Comparison of ENCODE assay signal across 8 cellular contexts in the genomic region with DNA sequence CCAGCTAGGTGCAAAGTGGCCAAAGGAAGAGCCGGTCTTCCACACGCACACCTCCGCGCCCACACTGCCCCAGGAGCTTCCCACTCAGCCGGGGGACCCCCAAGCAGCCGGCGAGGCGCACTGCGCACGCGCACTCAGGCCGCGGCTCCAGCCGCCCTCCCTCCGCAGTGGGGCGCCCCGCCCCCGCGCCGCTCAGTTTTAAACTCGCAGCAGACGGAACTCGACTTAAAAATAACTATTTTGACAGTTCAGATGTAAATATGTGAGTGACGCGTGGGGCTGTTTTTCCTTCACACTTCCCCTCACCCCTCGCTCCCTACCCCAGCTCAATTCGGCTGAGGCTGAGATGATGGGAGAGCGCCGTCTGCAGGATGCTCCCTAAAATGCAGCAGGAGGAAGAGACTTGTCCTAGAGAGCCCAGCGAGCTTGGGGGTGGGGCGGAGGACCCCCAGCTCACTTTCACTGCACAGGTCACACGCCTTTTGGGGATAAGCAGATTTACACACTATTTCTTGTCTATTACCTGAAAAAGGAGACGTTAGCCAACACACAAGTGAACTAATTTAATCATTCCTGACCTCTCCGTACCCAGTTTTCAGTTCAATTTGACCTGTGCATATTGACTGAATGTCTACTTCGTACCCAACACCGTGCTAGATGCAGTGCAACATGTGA. TPM values are rescaled to one million over a fixed set of nuclear protein-coding genes. Genes with fewer than 3 reads are reported as not detected.
DNase-seq lines count a peak whose midpoint lies in the region; ATAC-seq and TF ChIP-seq lines count a peak whose summit lies in the region.

No MANE protein-coding gene starts in this region.

- 6% methylated on average over 21 of the region's 36 CpGs for WGBS in right lobe of liver (ENCODE audit: insufficient coverage, low coverage, low lambda C conversion rate, missing lambda C conversion rate)

- H3K9me2 ChIP-seq in Karpas-422 (replicated peaks; ENCODE audit: insufficient read depth, low read length), result no peaks in the 10 kb centered on the region

- peak; percentile 52 to 73 (median 68) for ATAC-seq in right lobe of liver
- ATAC-seq in GM19467 (IDR thresholded peaks at IDR 0.05; ENCODE audit: unreplicated experiment), result no peak

- DNase-seq in COLO668 (lab: John Stamatoyannopoulos, UW; ENCODE audit: unreplicated experiment) (peak; percentile 64), Karpas-422 (peak; percentile 85), dermis blood vessel endothelial cell (peak; percentile 56), right lobe of liver (peak in 1 of 3 donors; percentile 42), GM19240 (ENCODE audit: insufficient read length, low spot score) (no peak)
- peak; percentile 49 for DNase-seq in activated CD4-positive, alpha-beta T cell treated with anti-CD3 and anti-CD28 coated beads, Interleukin-2, amount 50 U/mL, for 1 hour
- DNase-seq in stimulated activated CD4-positive, alpha-beta T cell treated with anti-CD3 and anti-CD28 coated beads, Interleukin-4, amount 100 ng/mL, for 4 hours, result peak; percentile 39 to 58

- 0 out of 2 replicates have a peak overlapping the region, but pooled peaks have one; percentile 25 for H3K9ac ChIP-seq in Karpas-422 (ENCODE audit: low read length)

- intact Hi-C loops in right lobe of liver (cut with DNase I), result no loop called here

- no peak for TF ChIP-seq POLR2A in right lobe of liver (IDR thresholded peaks at IDR 0.05)

- H3K9me3 ChIP-seq in Karpas-422 (ENCODE audit: low read length) (no peaks in the 10 kb centered on the region), right lobe of liver (no peaks in the 10 kb centered on the region)

- peak; percentile 30 to 73 (median 56) for TF ChIP-seq CTCF in right lobe of liver (IDR thresholded peaks at IDR 0.05)

- peak overlapping the region; percentile 62; the same call in 1 of the 2 replicates for H2AFZ ChIP-seq in Karpas-422 (ENCODE audit: low read length)

- peak overlapping the region; percentile 55; the same call in 1 of the 2 replicates for H3K4me3 ChIP-seq in Karpas-422 (ENCODE audit: low read length)
- H3K4me3 ChIP-seq in right lobe of liver, result peak overlapping the region; percentile 21 to 48 (median 23)

- no peak overlapping the region for H3K27ac ChIP-seq in Karpas-422 (ENCODE audit: low read length)
- no peak overlapping the region for H3K27ac ChIP-seq in right lobe of liver

- no peaks in the 10 kb centered on the region for H3K27me3 ChIP-seq in Karpas-422 (ENCODE audit: low read length)
- H3K27me3 ChIP-seq in right lobe of liver, result no peaks in the 10 kb centered on the region

- H3K79me2 ChIP-seq in Karpas-422 (ENCODE audit: low read length), result no peaks in the 10 kb centered on the region

- peak overlapping the region; percentile 72 for H3K4me2 ChIP-seq in Karpas-422 (ENCODE audit: low read depth, low read length, poor library complexity, severe bottlenecking)

- H3K36me3 ChIP-seq in Karpas-422 (ENCODE audit: insufficient read depth, low read length) (no peaks in the 10 kb centered on the region), right lobe of liver (no peaks in the 10 kb centered on the region)

- 0 out of 2 replicates have a peak, but pooled peaks cover 3% of the 10 kb centered on the region for H4K20me1 ChIP-seq in Karpas-422 (ENCODE audit: insufficient read depth, low read depth, low read length)

- H3K4me1 ChIP-seq in Karpas-422 (ENCODE audit: low read length) (peaks cover 22% of the 10 kb centered on the region), right lobe of liver (peaks cover 0 to 8% (median 2%) of the 10 kb centered on the region in 4 donors)

RNA-seq across cellular contexts. Expression of gene LEMD1, which starts 8.9 kb away (rescaled TPM):
- not detected in 2 replicates for total RNA-seq in Karpas-422 (2014; rRNA removed; shearing (Covaris generic); ENCODE audit: low replicate concordance)
- not detected in 2 replicates for total RNA-seq in dermis blood vessel endothelial cell
- total RNA-seq in right lobe of liver, result not detected

RNA-seq across cellular contexts. Expression of gene BLACAT1, which starts 25.1 kb away (rescaled TPM):
- total RNA-seq in Karpas-422 (2014; rRNA removed; shearing (Covaris generic); ENCODE audit: low replicate concordance), result not detected in 2 replicates
- total RNA-seq in dermis blood vessel endothelial cell (0.19 TPM in 1 of 2 replicates, not detected in the other), right lobe of liver (under 1 TPM in 1 of 6 experiments, not detected in 5; 0.06 TPM)
